ENCODE assay signal across 1 cellular context in genomic region chr18:2571200-2572143, GRCh38.
TF ChIP-seq lines count a peak whose summit lies in the region.

Gene METTL4, minus strand, starts transcription at chr18:2571505. Its CDS starts 4,289 bp downstream, at chr18:2567216.
Gene NDC80, plus strand, starts transcription at chr18:2571557. Its CDS starts 1,429 bp downstream, at chr18:2572986.

TF ChIP-seq in GM12878, 131 proteins besides CTCF, POLR2A, EP300 and RAD21 (continued from another document and continues in another):
- TF ChIP-seq E2F4 (IDR thresholded peaks at IDR 0.05; ENCODE audit: low read depth, low read length) (peak; percentile 99), SRF (IDR thresholded peaks at IDR 0.05; ENCODE audit: low read depth in 2 of 2, low read length in 2 of 2) (peak in 1 of 2 experiments; percentile 92; a peak in 2 of 4 replicates), RAD51 (IDR thresholded peaks at IDR 0.05) (no peak), EZH2 (IDR thresholded peaks at IDR 0.05; ENCODE audit: borderline replicate concordance, control insufficient read depth, low read depth, low read length) (no peak), RFX5 (IDR thresholded peaks at IDR 0.05; ENCODE audit: low read depth, low read length) (no peak), PML (IDR thresholded peaks at IDR 0.05; ENCODE audit: low read length) (peak; percentile 72), CBX5 (IDR thresholded peaks at IDR 0.05; ENCODE audit: low read depth) (no peak), FOS (IDR thresholded peaks at IDR 0.05; ENCODE audit: borderline replicate concordance, extremely low read depth, insufficient read length) (no peak), SKIL (IDR thresholded peaks at IDR 0.05; ENCODE audit: low read depth, poor library complexity, severe bottlenecking) (peak; percentile 11), MXI1 (IDR thresholded peaks at IDR 0.05; ENCODE audit: low read depth, low read length) (no peak), GABPA (IDR thresholded peaks at IDR 0.05; ENCODE audit: low read depth) (0 out of 2 replicates have a peak, but pooled peaks have one; percentile 23), YBX1 (IDR thresholded peaks at IDR 0.05) (no peak), SUPT20H (IDR thresholded peaks at IDR 0.05; ENCODE audit: borderline replicate concordance, control insufficient read depth, low read depth, low read length) (no peak), SMARCA5 (IDR thresholded peaks at IDR 0.05) (peak; percentile 18; the same call in 1 of the 2 replicates), BCLAF1 (IDR thresholded peaks at IDR 0.05) (no peak), MEF2B (IDR thresholded peaks at IDR 0.05; ENCODE audit: partially characterized antibody, poor library complexity, severe bottlenecking) (no peak), IRF5 (IDR thresholded peaks at IDR 0.05; ENCODE audit: borderline replicate concordance) (no peak), BACH1 (IDR thresholded peaks at IDR 0.05; ENCODE audit: borderline replicate concordance) (no peak), RB1 (IDR thresholded peaks at IDR 0.05; ENCODE audit: borderline replicate concordance) (peak; percentile 74), IKZF1 (conservative IDR thresholded peaks at IDR 0.05) (peak; percentile 93), CEBPB (IDR thresholded peaks at IDR 0.05; ENCODE audit: borderline replicate concordance in 1 of 2, low read depth in 2 of 2, low read length in 2 of 2) (no peak), HDAC2 (IDR thresholded peaks at IDR 0.05) (no peak), PAX5 (IDR thresholded peaks at IDR 0.05; ENCODE audit: borderline replicate concordance, low read depth, low read length) (peak; percentile 83; the same call in 1 of the 2 replicates), SIN3A (IDR thresholded peaks at IDR 0.05; ENCODE audit: low read depth, low read length) (peak; percentile 99), CHD2 (IDR thresholded peaks at IDR 0.05; ENCODE audit: borderline replicate concordance, low read depth, low read length) (peak; percentile 66; the same call in 1 of the 2 replicates), E2F8 (IDR thresholded peaks at IDR 0.05; ENCODE audit: low read depth, partially characterized antibody) (peak; percentile 90), ZNF384 (IDR thresholded peaks at IDR 0.05; ENCODE audit: borderline replicate concordance, low read depth, low read length) (no peak), ZZZ3 (IDR thresholded peaks at IDR 0.05; ENCODE audit: control insufficient read depth, insufficient read length, low read depth) (no peak), NR2C2 (IDR thresholded peaks at IDR 0.05; ENCODE audit: borderline replicate concordance, control insufficient read depth, insufficient read length, low read depth) (no peak), LARP7 (IDR thresholded peaks at IDR 0.05) (peak; percentile 19; the same call in 1 of the 2 replicates), USF1 (IDR thresholded peaks at IDR 0.05; ENCODE audit: borderline replicate concordance, extremely low read length, insufficient read depth, low read depth, low read length) (no peak), IKZF2 (IDR thresholded peaks at IDR 0.05) (no peak; a peak in 1 of 4 replicates), MLLT1 (IDR thresholded peaks at IDR 0.05) (0 out of 2 replicates have a peak, but pooled peaks have one; percentile 49), NFIC (IDR thresholded peaks at IDR 0.05; ENCODE audit: low read depth, low read length) (no peak), TCF12 (IDR thresholded peaks at IDR 0.05; ENCODE audit: low read depth, low read length) (peak; percentile 21; the same call in 1 of the 2 replicates), MEF2A (IDR thresholded peaks at IDR 0.05; ENCODE audit: insufficient read depth, low read depth, low read length) (no peak), NFYA (IDR thresholded peaks at IDR 0.05; ENCODE audit: borderline replicate concordance, low read depth, low read length) (no peak), ELK1 (IDR thresholded peaks at IDR 0.05; ENCODE audit: low read depth, low read length) (peak; percentile 60; the same call in 1 of the 2 replicates), NBN (IDR thresholded peaks at IDR 0.05) (peak; percentile 99), IRF4 (IDR thresholded peaks at IDR 0.05; ENCODE audit: low read depth, low read length) (no peak), PKNOX1 (IDR thresholded peaks at IDR 0.05) (peak; percentile 81), ZNF217 (IDR thresholded peaks at IDR 0.05) (no peak), BHLHE40 (IDR thresholded peaks at IDR 0.05; ENCODE audit: borderline replicate concordance in 1 of 2, low read depth in 2 of 2, low read length in 1 of 2) (peak; percentile 32 to 71; a peak in 2 of 4 replicates), FOXK2 (IDR thresholded peaks at IDR 0.05) (no peak), TAF1 (IDR thresholded peaks at IDR 0.05; ENCODE audit: borderline replicate concordance, low read depth, low read length) (0 out of 2 replicates have a peak, but pooled peaks have one; percentile 25), ESRRA (IDR thresholded peaks at IDR 0.05; ENCODE audit: low read length) (no peak), EGR1 (IDR thresholded peaks at IDR 0.05; ENCODE audit: borderline replicate concordance in 1 of 2, low read depth in 2 of 2, low read length in 2 of 2) (peak in 1 of 2 experiments; percentile 98; a peak in 1 of 3 replicates), JUNB (IDR thresholded peaks at IDR 0.05) (peak; percentile 22; the same call in 1 of the 2 replicates), ZBTB33 (IDR thresholded peaks at IDR 0.05) (no peak)
